17 cellular contexts compared by ENCODE assay signal in the genomic region with DNA sequence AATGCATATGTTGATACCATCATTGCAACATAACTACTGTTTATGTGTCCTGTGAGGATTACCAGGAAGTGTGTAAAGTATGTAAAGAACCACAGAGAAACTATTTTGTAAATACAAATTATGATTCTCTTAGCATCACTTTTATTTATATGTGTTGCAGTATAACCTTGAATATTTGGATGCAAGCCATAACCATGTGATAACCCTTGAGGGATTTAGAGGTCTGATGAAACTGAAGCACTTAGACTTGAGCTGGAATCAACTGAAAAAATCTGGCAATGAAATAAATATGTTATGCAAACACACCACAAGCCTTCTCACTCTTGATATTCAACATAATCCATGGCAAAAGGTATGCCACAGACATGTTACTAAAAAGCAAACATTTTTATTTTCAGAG.
DNase-seq lines count a peak whose midpoint lies in the region; ATAC-seq lines count a peak whose summit lies in the region.
"Had no signal": no experiment of that assay in that cellular context is flagged by ENCODE, and none has a peak within 500 bp of the region (broad histone marks: within the 10 kb centered on the region; RNA-seq: fewer than 3 reads in every experiment).

No MANE protein-coding gene starts in this region.

- H3K27ac Mint-ChIP-seq in stimulated activated naive CD8-positive, alpha-beta T cell treated with anti-CD3 and anti-CD28 coated beads, Interleukin-15, amount 100 ng/mL, for 72 hours, result no peak overlapping the region
- H3K27ac Mint-ChIP-seq: CD8-positive, alpha-beta memory T cell; stimulated activated naive CD8-positive, alpha-beta T cell treated with anti-CD3 and anti-CD28 coated beads, Interleukin-15, Interleukin-2, amounts not matched to agents 100 ng/mL and 50 ng/mL, for 24 hours; T-helper 2 cell treated with Interferon-gamma antibody and Interleukin-4, amounts not matched to agents 5 μg/mL and 100 μg/mL, for 36 hours had no signal

- no peaks in the 10 kb centered on the region for H3K9me3 Mint-ChIP-seq in stimulated activated naive CD8-positive, alpha-beta T cell treated with anti-CD3 and anti-CD28 coated beads, Interleukin-15, amount 100 ng/mL, for 72 hours
- H3K9me3 Mint-ChIP-seq: neural crest cell; stimulated activated naive CD8-positive, alpha-beta T cell treated with anti-CD3 and anti-CD28 coated beads, Interleukin-15, Interleukin-2, amounts not matched to agents 100 ng/mL and 50 ng/mL, for 24 hours; T-helper 2 cell treated with Interferon-gamma antibody and Interleukin-4, amounts not matched to agents 5 μg/mL and 100 μg/mL, for 36 hours had no signal

- no peaks in the 10 kb centered on the region for H3K27me3 Mint-ChIP-seq in stimulated activated naive CD8-positive, alpha-beta T cell treated with anti-CD3 and anti-CD28 coated beads, Interleukin-15, amount 100 ng/mL, for 72 hours

- ATAC-seq in left cardiac atrium (peak; percentile 34 to 78), HG02938 (IDR thresholded peaks at IDR 0.05; ENCODE audit: unreplicated experiment) (no peak)
- no peak for ATAC-seq in stimulated activated naive CD8-positive, alpha-beta T cell treated with anti-CD3 and anti-CD28 coated beads, Interleukin-15, amount 100 ng/mL, for 72 hours

- H3K4me3 ChIP-seq in H7 (ENCODE audit: insufficient read depth, low read depth, low read length), result no peak overlapping the region
- H3K4me3 ChIP-seq: adrenal gland, colonic mucosa, smooth muscle cell, uterus had no signal

- H3K27me3 ChIP-seq in H7 (ENCODE audit: control insufficient read depth, insufficient read depth, low read length), result no peaks in the 10 kb centered on the region
- H3K27me3 ChIP-seq: adrenal gland, colonic mucosa, uterus had no signal

- H3K4me3 Mint-ChIP-seq in stimulated activated naive CD8-positive, alpha-beta T cell treated with anti-CD3 and anti-CD28 coated beads, Interleukin-15, amount 100 ng/mL, for 72 hours, result no peak overlapping the region
- H3K4me3 Mint-ChIP-seq: CD8-positive, alpha-beta memory T cell; neural crest cell; stimulated activated naive CD8-positive, alpha-beta T cell treated with anti-CD3 and anti-CD28 coated beads, Interleukin-15, Interleukin-2, amounts not matched to agents 100 ng/mL and 50 ng/mL, for 24 hours; T-helper 2 cell treated with Interferon-gamma antibody and Interleukin-4, amounts not matched to agents 5 μg/mL and 100 μg/mL, for 36 hours had no signal

- no peaks in the 10 kb centered on the region for H3K4me1 Mint-ChIP-seq in stimulated activated naive CD8-positive, alpha-beta T cell treated with anti-CD3 and anti-CD28 coated beads, Interleukin-15, amount 100 ng/mL, for 72 hours
- H3K4me1 Mint-ChIP-seq: CD8-positive, alpha-beta memory T cell; neural crest cell had no signal

- DNase-seq in left cardiac atrium (no peak), cardiac septum (ENCODE audit: low spot score) (no peak), NCI-H524 treated with DMSO at 0.1 percent for 48 hours (lab: John Stamatoyannopoulos, UW) (peak; percentile 36), fibroblast of the conjunctiva (ENCODE audit: low read depth) (peak; percentile 2), H7 (no peak)
- no peak for DNase-seq in activated naive CD4-positive, alpha-beta T cell treated with anti-CD3 and anti-CD28 coated beads, Interleukin-2, amount 50 U/mL, for 16 hours
- no peak for DNase-seq in stimulated activated naive CD8-positive, alpha-beta T cell treated with anti-CD3 and anti-CD28 coated beads, Interleukin-15, amount 100 ng/mL, for 72 hours
- DNase-seq: ACHN; adrenal gland; CD8-positive, alpha-beta memory T cell; colonic mucosa; uterus had no signal

- intact Hi-C loops in left cardiac atrium (cut with DNase I) (no loop called here), cardiac septum (cut with DNase I) (no loop called here)

- H3K36me3 ChIP-seq in H7 (replicated peaks; ENCODE audit: control insufficient read depth, insufficient read depth, low read length), result no peaks in the 10 kb centered on the region
- H3K36me3 ChIP-seq: adrenal gland, colonic mucosa, uterus had no signal

Comparison
In these comparisons a context has a peak if more than half of its experiments do, and no peak if none do; other contexts are left out.
1. ATAC-seq: peak in left cardiac atrium (2 of 2); none in HG02938 (single experiment) and stimulated activated naive CD8-positive, alpha-beta T cell treated with anti-CD3 and anti-CD28 coated beads, Interleukin-15, amount 100 ng/mL, for 72 hours (single experiment).
2. DNase-seq: peak in NCI-H524 treated with DMSO at 0.1 percent for 48 hours (single experiment) and fibroblast of the conjunctiva (single experiment); none in left cardiac atrium (single experiment), cardiac septum (single experiment), H7 (single experiment), activated naive CD4-positive, alpha-beta T cell treated with anti-CD3 and anti-CD28 coated beads, Interleukin-2, amount 50 U/mL, for 16 hours (single experiment) and stimulated activated naive CD8-positive, alpha-beta T cell treated with anti-CD3 and anti-CD28 coated beads, Interleukin-15, amount 100 ng/mL, for 72 hours (0 of 2).